Comparison of ENCODE assay signal across 8 cellular contexts in genomic region chr14:105484069-105484996, GRCh38. TPM values are rescaled to one million over a fixed set of nuclear protein-coding genes. Genes with fewer than 3 reads are reported as not detected.
A peak's percentile ranks its signal among the peaks of the same experiment; 100 is the strongest.
DNase-seq lines count a peak whose midpoint lies in the region; ATAC-seq and TF ChIP-seq lines count a peak whose summit lies in the region.

No MANE protein-coding gene starts in this region.

- peak; percentile 79 for DNase-seq in activated T-cell treated with anti-CD3 and anti-CD28 coated beads, Interleukin-2, amount 50 U/mL, for 1 hour
- DNase-seq in glutamatergic neuron (no peak), SK-N-DZ (ENCODE audit: low spot score) (no peak), foreskin fibroblast (no peak)
- no peak for DNase-seq in stimulated activated effector memory CD8-positive, alpha-beta T cell treated with anti-CD3 and anti-CD28 coated beads, Interleukin-12 subunit alpha, Interleukin-12 subunit beta, amount 100 ng/mL, for 72 hours (ENCODE audit: low spot score in 2 of 2)

- H3K4me3 ChIP-seq in HEK293 (ENCODE audit: low read depth, low read length) = no peak overlapping the region
- no peak overlapping the region for H3K4me3 ChIP-seq in foreskin fibroblast (ENCODE audit: low read depth in 1 of 2, low read length in 2 of 2)

- TF ChIP-seq CTCF in HEK293 (tag by site-specific recombination; IDR thresholded peaks at IDR 0.05) (no peak), glutamatergic neuron (IDR thresholded peaks at IDR 0.05; ENCODE audit: partially characterized antibody, unreplicated experiment) (no peak), foreskin fibroblast (IDR thresholded peaks at IDR 0.05; ENCODE audit: low read depth, low read length) (no peak)

- H3K36me3 ChIP-seq in HEK293 (ENCODE audit: control insufficient read depth in 2 of 2, insufficient read depth in 1 of 2, low read length in 2 of 2) = no peaks in the 10 kb centered on the region

- H3K4me3 Mint-ChIP-seq in glutamatergic neuron (ENCODE audit: unreplicated experiment) = peak overlapping the region; percentile 14
- peak overlapping the region; percentile 7 for H3K4me3 Mint-ChIP-seq in stimulated activated effector memory CD8-positive, alpha-beta T cell treated with anti-CD3 and anti-CD28 coated beads, Interleukin-12 subunit alpha, Interleukin-12 subunit beta, amount 100 ng/mL, for 72 hours

- POLR2A ChIA-PET in HEK293 (lab: Yijun Ruan, JAX) = no interaction called here

- no peaks in the 10 kb centered on the region for H3K9me3 ChIP-seq in HEK293 (ENCODE audit: control insufficient read depth, insufficient read depth, low read depth, low read length)

- peaks cover 7% of the 10 kb centered on the region for H3K4me1 Mint-ChIP-seq in glutamatergic neuron (ENCODE audit: low read depth, unreplicated experiment)
- peaks cover 61% of the 10 kb centered on the region for H3K4me1 Mint-ChIP-seq in stimulated activated effector memory CD8-positive, alpha-beta T cell treated with anti-CD3 and anti-CD28 coated beads, Interleukin-12 subunit alpha, Interleukin-12 subunit beta, amount 100 ng/mL, for 72 hours

- H3K36me3 Mint-ChIP-seq in glutamatergic neuron (ENCODE audit: unreplicated experiment) = no peaks in the 10 kb centered on the region
- H3K36me3 Mint-ChIP-seq in stimulated activated effector memory CD8-positive, alpha-beta T cell treated with anti-CD3 and anti-CD28 coated beads, Interleukin-12 subunit alpha, Interleukin-12 subunit beta, amount 100 ng/mL, for 72 hours = peaks cover 51% of the 10 kb centered on the region

- H3K27ac Mint-ChIP-seq in glutamatergic neuron (ENCODE audit: unreplicated experiment) = no peak overlapping the region
- H3K27ac Mint-ChIP-seq in stimulated activated effector memory CD8-positive, alpha-beta T cell treated with anti-CD3 and anti-CD28 coated beads, Interleukin-12 subunit alpha, Interleukin-12 subunit beta, amount 100 ng/mL, for 72 hours = peak overlapping the region; percentile 100

- CTCF ChIA-PET in HEK293 (lab: Yijun Ruan, JAX) = no interaction called here

- ATAC-seq in stimulated activated effector memory CD8-positive, alpha-beta T cell treated with anti-CD3 and anti-CD28 coated beads, Interleukin-12 subunit alpha, Interleukin-12 subunit beta, amount 100 ng/mL, for 72 hours = no peak
- ATAC-seq in GM18858 (IDR thresholded peaks at IDR 0.05; ENCODE audit: unreplicated experiment) (no peak), GM18861 (IDR thresholded peaks at IDR 0.05; ENCODE audit: unreplicated experiment) (no peak)

- no peak overlapping the region for H3K27ac ChIP-seq in HEK293 (ENCODE audit: extremely low read depth, low read depth, low read length)

- peaks cover 4% of the 10 kb centered on the region for H3K9me3 Mint-ChIP-seq in glutamatergic neuron (ENCODE audit: unreplicated experiment)
- no peaks in the 10 kb centered on the region for H3K9me3 Mint-ChIP-seq in stimulated activated effector memory CD8-positive, alpha-beta T cell treated with anti-CD3 and anti-CD28 coated beads, Interleukin-12 subunit alpha, Interleukin-12 subunit beta, amount 100 ng/mL, for 72 hours

- peaks cover 18% of the 10 kb centered on the region for H3K27me3 Mint-ChIP-seq in glutamatergic neuron (ENCODE audit: unreplicated experiment)

- peaks cover 9% of the 10 kb centered on the region for H3K4me1 ChIP-seq in HEK293 (ENCODE audit: control insufficient read depth, insufficient read depth, low read length)

TF ChIP-seq in HEK293, 187 proteins besides CTCF, POLR2A, EP300 and RAD21:
- no peak for TF ChIP-seq KLF16 (tag by site-specific recombination; IDR thresholded peaks at IDR 0.05)
- peak; percentile 81 for TF ChIP-seq ZBTB48 (tag by site-specific recombination; IDR thresholded peaks at IDR 0.05)
- TF ChIP-seq EGR2 (tag by site-specific recombination; IDR thresholded peaks at IDR 0.05; ENCODE audit: low read depth) = peak; percentile 69
- no peak for TF ChIP-seq OVOL3 (tag by site-specific recombination; IDR thresholded peaks at IDR 0.05)
- TF ChIP-seq, protein P1, sequence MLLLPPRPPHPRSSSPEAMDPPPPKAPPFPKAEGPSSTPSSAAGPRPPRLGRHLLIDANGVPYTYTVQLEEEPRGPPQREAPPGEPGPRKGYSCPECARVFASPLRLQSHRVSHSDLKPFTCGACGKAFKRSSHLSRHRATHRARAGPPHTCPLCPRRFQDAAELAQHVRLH (tag by site-specific recombination; IDR thresholded peaks at IDR 0.05) = no peak
- TF ChIP-seq, protein P2, sequence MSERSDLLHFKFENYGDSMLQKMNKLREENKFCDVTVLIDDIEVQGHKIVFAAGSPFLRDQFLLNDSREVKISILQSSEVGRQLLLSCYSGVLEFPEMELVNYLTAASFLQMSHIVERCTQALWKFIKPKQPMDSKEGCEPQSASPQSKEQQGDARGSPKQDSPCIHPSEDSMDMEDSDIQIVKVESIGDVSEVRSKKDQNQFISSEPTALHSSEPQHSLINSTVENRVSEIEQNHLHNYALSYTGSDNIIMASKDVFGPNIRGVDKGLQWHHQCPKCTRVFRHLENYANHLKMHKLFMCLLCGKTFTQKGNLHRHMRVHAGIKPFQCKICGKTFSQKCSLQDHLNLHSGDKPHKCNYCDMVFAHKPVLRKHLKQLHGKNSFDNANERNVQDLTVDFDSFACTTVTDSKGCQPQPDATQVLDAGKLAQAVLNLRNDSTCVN (tag by site-specific recombination; optimal IDR thresholded peaks at IDR 0.05) = no peak
- peak; percentile 91 for TF ChIP-seq ZFHX2 (tag by site-specific recombination; conservative IDR thresholded peaks at IDR 0.05)
- TF ChIP-seq ZNF792 (tag by site-specific recombination; IDR thresholded peaks at IDR 0.05) = no peak
- no peak for TF ChIP-seq ZNF585B (tag by site-specific recombination; IDR thresholded peaks at IDR 0.05)
- TF ChIP-seq ZNF175 (tag by site-specific recombination; IDR thresholded peaks at IDR 0.05) = no peak
- peak; percentile 86 for TF ChIP-seq KLF1 (tag by site-specific recombination; IDR thresholded peaks at IDR 0.05)
- TF ChIP-seq ZNF776 (tag by site-specific recombination; IDR thresholded peaks at IDR 0.05; ENCODE audit: borderline replicate concordance) = no peak
- no peak for TF ChIP-seq ZNF24 (tag by site-specific recombination; IDR thresholded peaks at IDR 0.05)
- TF ChIP-seq, protein P3, sequence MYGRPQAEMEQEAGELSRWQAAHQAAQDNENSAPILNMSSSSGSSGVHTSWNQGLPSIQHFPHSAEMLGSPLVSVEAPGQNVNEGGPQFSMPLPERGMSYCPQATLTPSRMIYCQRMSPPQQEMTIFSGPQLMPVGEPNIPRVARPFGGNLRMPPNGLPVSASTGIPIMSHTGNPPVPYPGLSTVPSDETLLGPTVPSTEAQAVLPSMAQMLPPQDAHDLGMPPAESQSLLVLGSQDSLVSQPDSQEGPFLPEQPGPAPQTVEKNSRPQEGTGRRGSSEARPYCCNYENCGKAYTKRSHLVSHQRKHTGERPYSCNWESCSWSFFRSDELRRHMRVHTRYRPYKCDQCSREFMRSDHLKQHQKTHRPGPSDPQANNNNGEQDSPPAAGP (tag by site-specific recombination; IDR thresholded peaks at IDR 0.05) = peak; percentile 80
- no peak for TF ChIP-seq ZEB2 (tag by site-specific recombination; IDR thresholded peaks at IDR 0.05)
- no peak for TF ChIP-seq ZNF211 (tag by site-specific recombination; IDR thresholded peaks at IDR 0.05; ENCODE audit: low read depth)
- no peak for TF ChIP-seq SP3 (tag by site-specific recombination; IDR thresholded peaks at IDR 0.05)
- TF ChIP-seq, protein P4, sequence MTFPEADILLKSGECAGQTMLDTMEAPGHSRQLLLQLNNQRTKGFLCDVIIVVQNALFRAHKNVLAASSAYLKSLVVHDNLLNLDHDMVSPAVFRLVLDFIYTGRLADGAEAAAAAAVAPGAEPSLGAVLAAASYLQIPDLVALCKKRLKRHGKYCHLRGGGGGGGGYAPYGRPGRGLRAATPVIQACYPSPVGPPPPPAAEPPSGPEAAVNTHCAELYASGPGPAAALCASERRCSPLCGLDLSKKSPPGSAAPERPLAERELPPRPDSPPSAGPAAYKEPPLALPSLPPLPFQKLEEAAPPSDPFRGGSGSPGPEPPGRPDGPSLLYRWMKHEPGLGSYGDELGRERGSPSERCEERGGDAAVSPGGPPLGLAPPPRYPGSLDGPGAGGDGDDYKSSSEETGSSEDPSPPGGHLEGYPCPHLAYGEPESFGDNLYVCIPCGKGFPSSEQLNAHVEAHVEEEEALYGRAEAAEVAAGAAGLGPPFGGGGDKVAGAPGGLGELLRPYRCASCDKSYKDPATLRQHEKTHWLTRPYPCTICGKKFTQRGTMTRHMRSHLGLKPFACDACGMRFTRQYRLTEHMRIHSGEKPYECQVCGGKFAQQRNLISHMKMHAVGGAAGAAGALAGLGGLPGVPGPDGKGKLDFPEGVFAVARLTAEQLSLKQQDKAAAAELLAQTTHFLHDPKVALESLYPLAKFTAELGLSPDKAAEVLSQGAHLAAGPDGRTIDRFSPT (tag by site-specific recombination; IDR thresholded peaks at IDR 0.05) = peak; percentile 30
- TF ChIP-seq ZBTB7A (tag by site-specific recombination; IDR thresholded peaks at IDR 0.05; ENCODE audit: low read depth) = 0 out of 2 replicates have a peak, but pooled peaks have one; percentile 19

RNA-seq across cellular contexts. Expression of gene CRIP1, which starts 2.4 kb away (rescaled TPM):
- total RNA-seq in glutamatergic neuron (ENCODE audit: unreplicated experiment) = 49.3 TPM
- 3.4 and 16.0 TPM in 2 replicates for polyA plus RNA-seq in SK-N-DZ (2014; cell fraction: cytosol; rRNA removed)
- 12.6 and 15.0 TPM in 2 replicates for polyA plus RNA-seq in SK-N-DZ (2014; cell fraction: nucleus; rRNA removed)

RNA-seq across cellular contexts. Expression of gene TEDC1, which starts 6.7 kb away (rescaled TPM):
- total RNA-seq in glutamatergic neuron (ENCODE audit: unreplicated experiment) = 13.8 TPM
- polyA plus RNA-seq in SK-N-DZ (2014; cell fraction: cytosol; rRNA removed) = 20.8 and 25.6 TPM in 2 replicates
- polyA plus RNA-seq in SK-N-DZ (2014; cell fraction: nucleus; rRNA removed) = 52.0 and 85.2 TPM in 2 replicates

RNA-seq across cellular contexts. Expression of gene CRIP2, which starts 9.7 kb away (rescaled TPM):
- total RNA-seq in glutamatergic neuron (ENCODE audit: unreplicated experiment) = 78.5 TPM
- polyA plus RNA-seq in SK-N-DZ (2014; cell fraction: cytosol; rRNA removed) = 71.3 and 72.7 TPM in 2 replicates
- polyA plus RNA-seq in SK-N-DZ (2014; cell fraction: nucleus; rRNA removed) = 64.4 and 76.4 TPM in 2 replicates

RNA-seq across cellular contexts. Expression of gene TMEM121, which starts 42.0 kb away (rescaled TPM):
- 2.7 TPM for total RNA-seq in glutamatergic neuron (ENCODE audit: unreplicated experiment)
- polyA plus RNA-seq in SK-N-DZ (2014; cell fraction: cytosol; rRNA removed) = 1.8 and 3.6 TPM in 2 replicates
- polyA plus RNA-seq in SK-N-DZ (2014; cell fraction: nucleus; rRNA removed) = 2.1 and 3.1 TPM in 2 replicates
